In the genomic region with DNA sequence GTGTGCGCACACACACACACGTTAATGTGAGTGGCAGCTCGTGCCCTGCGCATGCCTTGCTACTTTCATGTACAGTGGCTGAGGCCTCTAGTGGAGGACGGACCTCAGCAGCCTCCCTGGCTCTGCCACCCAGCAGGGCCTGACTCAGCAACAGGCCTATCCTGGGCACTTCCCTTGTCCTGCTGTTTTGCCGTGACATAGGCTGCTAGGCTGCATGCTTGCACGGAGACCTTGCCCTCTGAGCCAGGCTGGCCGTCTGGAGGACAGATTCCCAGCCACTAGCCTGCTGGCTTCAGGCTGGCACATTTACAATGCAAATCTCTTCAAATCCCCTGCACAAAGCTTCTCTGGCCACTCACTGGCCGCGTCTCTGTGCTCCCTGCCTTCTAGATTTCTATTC, we compare ENCODE assay signal across 14 cellular contexts. TPM values are rescaled to one million over a fixed set of nuclear protein-coding genes. Genes with fewer than 3 reads are reported as not detected.
DNase-seq lines count a peak whose midpoint lies in the region; ATAC-seq and TF ChIP-seq lines count a peak whose summit lies in the region.
"Had no signal": no experiment of that assay in that cellular context is flagged by ENCODE, and none has a peak within 500 bp of the region (broad histone marks: within the 10 kb centered on the region; RNA-seq: fewer than 3 reads in every experiment).

No MANE protein-coding gene starts in this region.

- H3K27me3 Mint-ChIP-seq in CD4-positive, CD25-positive, alpha-beta regulatory T cell = no peaks in the 10 kb centered on the region
- H3K27me3 Mint-ChIP-seq: activated naive CD8-positive, alpha-beta T cell treated with anti-CD3 and anti-CD28 coated beads, Interleukin-2, amount 10 ng/mL, durations not matched to agents 7 days and 5 days had no signal

- H3K27ac Mint-ChIP-seq in CD4-positive, CD25-positive, alpha-beta regulatory T cell = peak overlapping the region in 2 of 3 donors; percentile 75 to 78
- H3K27ac Mint-ChIP-seq: activated naive CD8-positive, alpha-beta T cell treated with anti-CD3 and anti-CD28 coated beads, Interleukin-2, amount 10 ng/mL, durations not matched to agents 7 days and 5 days had no signal

- peaks cover 12% of the 10 kb centered on the region for H3K36me3 Mint-ChIP-seq in CD4-positive, CD25-positive, alpha-beta regulatory T cell

- in situ Hi-C loops in ACHN (cut with HindIII; ENCODE audit: low pct_ligation_motif_present, low pct_unique_long_range_greater_than_20kb, low sequenced_read_pairs) = no loop called here

- H3K4me1 Mint-ChIP-seq in CD4-positive, CD25-positive, alpha-beta regulatory T cell = peaks cover 8 to 45% (median 24%) of the 10 kb centered on the region in 4 donors

- peaks cover 57% of the 10 kb centered on the region for H3K36me3 ChIP-seq in CD4-positive, CD25-positive, alpha-beta regulatory T cell (ENCODE audit: control insufficient read depth, insufficient read depth, low read length)
- H3K36me3 ChIP-seq in H7 (replicated peaks; ENCODE audit: control insufficient read depth, insufficient read depth, low read length) (peaks cover 4% of the 10 kb centered on the region), adrenal gland (replicated peaks in 1 of 2) (peaks cover 0 to 52% of the 10 kb centered on the region in 2 donors)
- H3K36me3 ChIP-seq: prostate gland had no signal

- WGBS in adrenal gland, 4 donors = 59 to 71% (median 65%) methylated on average over 2 to 10 of the region's 10 CpGs

- DNase-seq in CD4-positive, CD25-positive, alpha-beta regulatory T cell = no peak
- peak; percentile 83 for DNase-seq in H7
- peak in 6 of 7 donors; percentile 73 to 85 (median 82) for DNase-seq in adrenal gland
- peak; percentile 74 for DNase-seq in islet precursor cell
- DNase-seq in dermis blood vessel endothelial cell = no peak
- no peak for DNase-seq in NCI-H2196 treated with DMSO at 0.1 percent for 48 hours (lab: John Stamatoyannopoulos, UW; ENCODE audit: unreplicated experiment)
- DNase-seq in ACHN = no peak
- DNase-seq: activated naive CD8-positive, alpha-beta T cell treated with anti-CD3 and anti-CD28 coated beads, Interleukin-2, amount 10 ng/mL, durations not matched to agents 7 days and 5 days; MV-4-11; NCI-H2107; SIG-M5 had no signal

- H3K27me3 ChIP-seq in CD4-positive, CD25-positive, alpha-beta regulatory T cell (ENCODE audit: control insufficient read depth, insufficient read depth, low read length) = no peaks in the 10 kb centered on the region
- H3K27me3 ChIP-seq in H7 (ENCODE audit: control insufficient read depth, insufficient read depth, low read length) = no peaks in the 10 kb centered on the region
- H3K27me3 ChIP-seq in adrenal gland = no peaks in the 10 kb centered on the region
- H3K27me3 ChIP-seq: gastroesophageal sphincter had no signal

- no peaks in the 10 kb centered on the region for H3K9me3 ChIP-seq in CD4-positive, CD25-positive, alpha-beta regulatory T cell (ENCODE audit: control insufficient read depth in 2 of 2, low read length in 2 of 2)
- H3K9me3 ChIP-seq in adrenal gland (replicated peaks in 1 of 3) = no peaks in the 10 kb centered on the region
- H3K9me3 ChIP-seq: gastroesophageal sphincter, prostate gland had no signal

- intact Hi-C loops in adrenal gland (cut with DNase I) = no loop called here

- H3K4me3 ChIP-seq in CD4-positive, CD25-positive, alpha-beta regulatory T cell (ENCODE audit: low read depth, low read length) = no peak overlapping the region
- H3K4me3 ChIP-seq in H7 (ENCODE audit: insufficient read depth, low read depth, low read length) (no peak overlapping the region), adrenal gland (no peak overlapping the region)
- H3K4me3 ChIP-seq: gastroesophageal sphincter, prostate gland had no signal

- peak overlapping the region; percentile 15 for H3K27ac ChIP-seq in CD4-positive, CD25-positive, alpha-beta regulatory T cell (ENCODE audit: insufficient read depth, low read length, poor library complexity, severe bottlenecking)
- peak overlapping the region in 2 of 5 donors; percentile 67 to 79 for H3K27ac ChIP-seq in adrenal gland
- H3K27ac ChIP-seq: gastroesophageal sphincter, prostate gland had no signal

- peak in 1 of 2 donors; percentile 19 for TF ChIP-seq POLR2A in adrenal gland (IDR thresholded peaks at IDR 0.05)

- ATAC-seq in CD4-positive, CD25-positive, alpha-beta regulatory T cell (ENCODE audit: low read depth in 2 of 2) = no peak
- no peak for ATAC-seq in GM18873 (IDR thresholded peaks at IDR 0.05; ENCODE audit: low FRiP score, unreplicated experiment)
- ATAC-seq: gastroesophageal sphincter had no signal

- no peak overlapping the region for H3K4me3 Mint-ChIP-seq in CD4-positive, CD25-positive, alpha-beta regulatory T cell
- H3K4me3 Mint-ChIP-seq: activated naive CD8-positive, alpha-beta T cell treated with anti-CD3 and anti-CD28 coated beads, Interleukin-2, amount 10 ng/mL, durations not matched to agents 7 days and 5 days had no signal

- peaks cover 52% of the 10 kb centered on the region for H3K4me1 ChIP-seq in CD4-positive, CD25-positive, alpha-beta regulatory T cell (ENCODE audit: control insufficient read depth, insufficient read depth, low read length, poor library complexity, severe bottlenecking)
- peaks cover 0 to 14% of the 10 kb centered on the region in 2 donors for H3K4me1 ChIP-seq in adrenal gland (replicated peaks in 1 of 2)
- H3K4me1 ChIP-seq: prostate gland had no signal

- no peaks in the 10 kb centered on the region for H3K9me3 Mint-ChIP-seq in CD4-positive, CD25-positive, alpha-beta regulatory T cell
- H3K9me3 Mint-ChIP-seq: activated naive CD8-positive, alpha-beta T cell treated with anti-CD3 and anti-CD28 coated beads, Interleukin-2, amount 10 ng/mL, durations not matched to agents 7 days and 5 days had no signal

- TF ChIP-seq CTCF in adrenal gland (IDR thresholded peaks at IDR 0.05) = no peak

RNA-seq across cellular contexts. Expression of gene RNF213, which starts 9.5 kb away (rescaled TPM):
- total RNA-seq in CD4-positive, CD25-positive, alpha-beta regulatory T cell = 666 TPM
- 10 to 100 TPM; 27.6 to 33.7 (median 31.2) TPM for polyA plus RNA-seq in CD4-positive, CD25-positive, alpha-beta regulatory T cell
- 29.4 and 48.8 TPM in 2 replicates for total RNA-seq in H7 (2014; rRNA removed; shearing (Covaris generic))
- total RNA-seq in adrenal gland (100 to 1,000 TPM in 7 of 8 donors, 10 to 100 TPM in 1; 77.5 to 182 (median 135) TPM), dermis blood vessel endothelial cell (111 and 162 TPM in 2 replicates)
- polyA plus RNA-seq in adrenal gland = 100 to 1,000 TPM in 1 of 3 donors, 10 to 100 TPM in 2; 51.1 to 123 (median 78.2) TPM

RNA-seq across cellular contexts. Expression of gene SLC26A11, which starts 49.9 kb away (rescaled TPM):
- total RNA-seq in CD4-positive, CD25-positive, alpha-beta regulatory T cell = 75.9 TPM
- 10 to 100 TPM in 1 of 4 donors, 1 to 10 TPM in 3; 7.7 to 10.2 (median 8.1) TPM for polyA plus RNA-seq in CD4-positive, CD25-positive, alpha-beta regulatory T cell
- 19.4 and 20.6 TPM in 2 replicates for total RNA-seq in H7 (2014; rRNA removed; shearing (Covaris generic))
- total RNA-seq in adrenal gland (100 to 1,000 TPM in 1 of 8 donors, 10 to 100 TPM in 7; 27.0 to 101 (median 50.5) TPM), dermis blood vessel endothelial cell (13.3 and 14.8 TPM in 2 replicates)
- 10 to 100 TPM; 14.0 to 78.3 (median 58.2) TPM for polyA plus RNA-seq in adrenal gland

RNA-seq across cellular contexts. Expression of gene SGSH, which starts 50.0 kb away (rescaled TPM):
- total RNA-seq in CD4-positive, CD25-positive, alpha-beta regulatory T cell = 138 TPM
- 10 to 100 TPM; 43.8 to 48.4 (median 46.7) TPM for polyA plus RNA-seq in CD4-positive, CD25-positive, alpha-beta regulatory T cell
- total RNA-seq in H7 (2014; rRNA removed; shearing (Covaris generic)) = 10.2 and 12.5 TPM in 2 replicates
- 100 to 1,000 TPM in 4 of 8 donors, 10 to 100 TPM in 4; 48.0 to 194 (median 89.3) TPM for total RNA-seq in adrenal gland
- polyA plus RNA-seq in adrenal gland = 100 to 1,000 TPM in 2 of 3 donors, 10 to 100 TPM in 1; 33.3 to 167 (median 136) TPM
- total RNA-seq in dermis blood vessel endothelial cell = 14.3 and 20.3 TPM in 2 replicates

Comparison
In these comparisons a context has a peak if more than half of its experiments do, and no peak if none do; other contexts are left out.
1. DNase-seq: peak in H7 (single experiment), adrenal gland (6 of 7) and islet precursor cell (single experiment); none in CD4-positive, CD25-positive, alpha-beta regulatory T cell (0 of 3), dermis blood vessel endothelial cell (single experiment), NCI-H2196 treated with DMSO at 0.1 percent for 48 hours (single experiment) and ACHN (single experiment).